ENCODE assay signal across 28 cellular contexts in the genomic region with DNA sequence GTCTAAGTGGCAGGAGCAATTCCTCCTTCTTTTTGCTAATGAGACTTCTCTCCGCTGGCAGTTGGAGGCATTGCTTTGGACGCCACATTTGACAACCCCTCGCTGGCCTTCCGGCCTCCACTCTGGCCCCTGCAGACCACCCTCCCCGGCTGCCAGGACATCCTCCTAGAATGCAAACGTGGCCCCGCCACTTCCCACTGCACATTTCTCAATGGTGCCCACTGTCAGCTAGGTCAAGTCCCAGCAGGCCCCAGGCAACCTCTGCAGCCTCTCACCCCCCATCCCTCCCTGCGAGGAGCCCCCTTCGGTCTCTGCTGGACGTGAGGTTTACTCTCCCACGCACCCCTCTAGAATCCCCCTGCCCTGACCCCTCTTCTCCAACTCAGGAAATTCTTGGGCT.
"Had no signal": no experiment of that assay in that cellular context is flagged by ENCODE, and none has a peak within 500 bp of the region (broad histone marks: within the 10 kb centered on the region; RNA-seq: fewer than 3 reads in every experiment).

No MANE protein-coding gene starts in this region.

- H3K4me1 Mint-ChIP-seq: naive B cell; stimulated activated memory B cell treated with anti-CD40 and anti-IgM and Interleukin-4, amounts not matched to agents 10 μg/mL and 1 μg/mL and 100 μg/mL, for 72 hours; stimulated activated naive CD8-positive, alpha-beta T cell treated with anti-CD3 and anti-CD28 coated beads, Interleukin-15, amount 100 ng/mL, for 72 hours had no signal

- H3K27ac Mint-ChIP-seq: naive B cell; naive thymus-derived CD8-positive, alpha-beta T cell; nephron progenitor cell; stimulated activated memory B cell treated with anti-CD40 and anti-IgM and Interleukin-4, amounts not matched to agents 10 μg/mL and 1 μg/mL and 100 μg/mL, for 72 hours; stimulated activated naive CD8-positive, alpha-beta T cell treated with anti-CD3 and anti-CD28 coated beads, Interleukin-15, amount 100 ng/mL, for 72 hours; type B pancreatic cell had no signal

- H3K27ac ChIP-seq: neutrophil, pancreas, psoas muscle, suprapubic skin, testis, tibial artery, transverse colon, upper lobe of right lung, uterus had no signal

- DNase-seq: naive B cell; naive thymus-derived CD8-positive, alpha-beta T cell; nephron progenitor cell; nucleus accumbens; pancreas; psoas muscle; right cardiac atrium; small intestine; stimulated activated CD4-positive, alpha-beta T cell treated with anti-CD3 and anti-CD28 coated beads, Interleukin-12 subunit alpha, Interleukin-12 subunit beta, amount 100 ng/mL, for 4 hours; stimulated activated CD4-positive, alpha-beta T cell treated with anti-CD3 and anti-CD28 coated beads, Interleukin-1b, Interleukin-23, amount 100 ng/mL, for 48 hours; stimulated activated CD4-positive, alpha-beta T cell treated with anti-CD3 and anti-CD28 coated beads, Interleukin-4, amount 100 ng/mL, for 1 hour; stimulated activated CD4-positive, alpha-beta T cell treated with anti-CD3 and anti-CD28 coated beads, Interleukin-4, amount 100 ng/mL, for 4 hours; stimulated activated CD8-positive, alpha-beta memory T cell treated with anti-CD3 and anti-CD28 coated beads, Interleukin-4, amount 100 ng/mL, for 48 hours; stimulated activated naive CD4-positive, alpha-beta T cell; stimulated activated naive CD8-positive, alpha-beta T cell treated with anti-CD3 and anti-CD28 coated beads, Interleukin-15, amount 100 ng/mL, for 72 hours; stimulated activated naive CD8-positive, alpha-beta T cell treated with anti-CD3 and anti-CD28 coated beads, Interleukin-15, Interleukin-2, amounts not matched to agents 100 U/mL and 50 U/mL, for 24 hours; substantia nigra; testis; tibial artery; transverse colon; upper lobe of right lung; uterus had no signal

- H3K4me3 ChIP-seq: pancreas, psoas muscle, suprapubic skin, testis, tibial artery, transverse colon, upper lobe of right lung, uterus had no signal

- FAIRE-seq: pancreas, small intestine had no signal

- ATAC-seq: naive thymus-derived CD8-positive, alpha-beta T cell; pancreas; psoas muscle; right cardiac atrium; sciatic nerve; stimulated activated memory B cell treated with anti-CD40 and anti-IgM and Interleukin-4, amounts not matched to agents 10 μg/mL and 1 μg/mL and 100 μg/mL, for 72 hours; stimulated activated naive CD8-positive, alpha-beta T cell treated with anti-CD3 and anti-CD28 coated beads, Interleukin-15, amount 100 ng/mL, for 72 hours; stimulated activated naive CD8-positive, alpha-beta T cell treated with anti-CD3 and anti-CD28 coated beads, Interleukin-15, Interleukin-2, amounts not matched to agents 100 U/mL and 50 U/mL, for 24 hours; upper lobe of right lung had no signal

- H3K4me3 Mint-ChIP-seq: naive B cell; naive thymus-derived CD8-positive, alpha-beta T cell; nephron progenitor cell; neural crest cell; stimulated activated memory B cell treated with anti-CD40 and anti-IgM and Interleukin-4, amounts not matched to agents 10 μg/mL and 1 μg/mL and 100 μg/mL, for 72 hours; stimulated activated naive CD8-positive, alpha-beta T cell treated with anti-CD3 and anti-CD28 coated beads, Interleukin-15, amount 100 ng/mL, for 72 hours; type B pancreatic cell had no signal

- H3K36me3 ChIP-seq: neutrophil, pancreas, suprapubic skin, tibial artery, transverse colon, upper lobe of right lung, uterus had no signal

- H3K27me3 ChIP-seq: testis, tibial artery had no signal

- H3K36me3 Mint-ChIP-seq: naive B cell; naive thymus-derived CD8-positive, alpha-beta T cell; stimulated activated memory B cell treated with anti-CD40 and anti-IgM and Interleukin-4, amounts not matched to agents 10 μg/mL and 1 μg/mL and 100 μg/mL, for 72 hours; type B pancreatic cell had no signal

- H3K4me1 ChIP-seq: pancreas, psoas muscle, testis, upper lobe of right lung, uterus had no signal

- H3K9me3 Mint-ChIP-seq: naive thymus-derived CD8-positive, alpha-beta T cell; neural crest cell; stimulated activated memory B cell treated with anti-CD40 and anti-IgM and Interleukin-4, amounts not matched to agents 10 μg/mL and 1 μg/mL and 100 μg/mL, for 72 hours; stimulated activated naive CD8-positive, alpha-beta T cell treated with anti-CD3 and anti-CD28 coated beads, Interleukin-15, amount 100 ng/mL, for 72 hours had no signal

- H3K9me3 ChIP-seq: neutrophil, pancreas, psoas muscle, suprapubic skin, testis, tibial artery, transverse colon, upper lobe of right lung, uterus had no signal
